1 cellular context compared by ENCODE assay signal in the genomic region with DNA sequence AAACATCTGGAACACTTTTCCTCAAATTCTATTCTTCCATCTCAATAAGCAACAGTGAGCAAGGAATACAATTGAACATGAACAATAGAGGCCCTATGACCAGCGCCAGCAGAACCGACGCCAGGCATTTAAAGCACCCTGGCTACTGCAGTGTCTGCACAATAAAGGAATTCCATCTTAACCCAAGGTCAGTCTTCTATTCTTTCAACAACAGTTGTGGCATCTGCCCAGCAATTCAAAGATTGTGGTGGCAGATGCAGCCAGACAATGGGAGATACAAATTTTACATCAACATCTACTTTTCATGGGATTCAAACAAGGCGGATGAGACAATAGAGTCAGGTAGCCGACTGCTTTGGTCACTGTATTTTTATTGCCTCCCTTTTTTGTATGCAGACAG.
TF ChIP-seq lines count a peak whose summit lies in the region.

No MANE protein-coding gene starts in this region.

TF ChIP-seq in GM23338, 12 proteins besides CTCF, POLR2A, EP300 and RAD21 (continued from another document):
- TF ChIP-seq, protein P1, sequence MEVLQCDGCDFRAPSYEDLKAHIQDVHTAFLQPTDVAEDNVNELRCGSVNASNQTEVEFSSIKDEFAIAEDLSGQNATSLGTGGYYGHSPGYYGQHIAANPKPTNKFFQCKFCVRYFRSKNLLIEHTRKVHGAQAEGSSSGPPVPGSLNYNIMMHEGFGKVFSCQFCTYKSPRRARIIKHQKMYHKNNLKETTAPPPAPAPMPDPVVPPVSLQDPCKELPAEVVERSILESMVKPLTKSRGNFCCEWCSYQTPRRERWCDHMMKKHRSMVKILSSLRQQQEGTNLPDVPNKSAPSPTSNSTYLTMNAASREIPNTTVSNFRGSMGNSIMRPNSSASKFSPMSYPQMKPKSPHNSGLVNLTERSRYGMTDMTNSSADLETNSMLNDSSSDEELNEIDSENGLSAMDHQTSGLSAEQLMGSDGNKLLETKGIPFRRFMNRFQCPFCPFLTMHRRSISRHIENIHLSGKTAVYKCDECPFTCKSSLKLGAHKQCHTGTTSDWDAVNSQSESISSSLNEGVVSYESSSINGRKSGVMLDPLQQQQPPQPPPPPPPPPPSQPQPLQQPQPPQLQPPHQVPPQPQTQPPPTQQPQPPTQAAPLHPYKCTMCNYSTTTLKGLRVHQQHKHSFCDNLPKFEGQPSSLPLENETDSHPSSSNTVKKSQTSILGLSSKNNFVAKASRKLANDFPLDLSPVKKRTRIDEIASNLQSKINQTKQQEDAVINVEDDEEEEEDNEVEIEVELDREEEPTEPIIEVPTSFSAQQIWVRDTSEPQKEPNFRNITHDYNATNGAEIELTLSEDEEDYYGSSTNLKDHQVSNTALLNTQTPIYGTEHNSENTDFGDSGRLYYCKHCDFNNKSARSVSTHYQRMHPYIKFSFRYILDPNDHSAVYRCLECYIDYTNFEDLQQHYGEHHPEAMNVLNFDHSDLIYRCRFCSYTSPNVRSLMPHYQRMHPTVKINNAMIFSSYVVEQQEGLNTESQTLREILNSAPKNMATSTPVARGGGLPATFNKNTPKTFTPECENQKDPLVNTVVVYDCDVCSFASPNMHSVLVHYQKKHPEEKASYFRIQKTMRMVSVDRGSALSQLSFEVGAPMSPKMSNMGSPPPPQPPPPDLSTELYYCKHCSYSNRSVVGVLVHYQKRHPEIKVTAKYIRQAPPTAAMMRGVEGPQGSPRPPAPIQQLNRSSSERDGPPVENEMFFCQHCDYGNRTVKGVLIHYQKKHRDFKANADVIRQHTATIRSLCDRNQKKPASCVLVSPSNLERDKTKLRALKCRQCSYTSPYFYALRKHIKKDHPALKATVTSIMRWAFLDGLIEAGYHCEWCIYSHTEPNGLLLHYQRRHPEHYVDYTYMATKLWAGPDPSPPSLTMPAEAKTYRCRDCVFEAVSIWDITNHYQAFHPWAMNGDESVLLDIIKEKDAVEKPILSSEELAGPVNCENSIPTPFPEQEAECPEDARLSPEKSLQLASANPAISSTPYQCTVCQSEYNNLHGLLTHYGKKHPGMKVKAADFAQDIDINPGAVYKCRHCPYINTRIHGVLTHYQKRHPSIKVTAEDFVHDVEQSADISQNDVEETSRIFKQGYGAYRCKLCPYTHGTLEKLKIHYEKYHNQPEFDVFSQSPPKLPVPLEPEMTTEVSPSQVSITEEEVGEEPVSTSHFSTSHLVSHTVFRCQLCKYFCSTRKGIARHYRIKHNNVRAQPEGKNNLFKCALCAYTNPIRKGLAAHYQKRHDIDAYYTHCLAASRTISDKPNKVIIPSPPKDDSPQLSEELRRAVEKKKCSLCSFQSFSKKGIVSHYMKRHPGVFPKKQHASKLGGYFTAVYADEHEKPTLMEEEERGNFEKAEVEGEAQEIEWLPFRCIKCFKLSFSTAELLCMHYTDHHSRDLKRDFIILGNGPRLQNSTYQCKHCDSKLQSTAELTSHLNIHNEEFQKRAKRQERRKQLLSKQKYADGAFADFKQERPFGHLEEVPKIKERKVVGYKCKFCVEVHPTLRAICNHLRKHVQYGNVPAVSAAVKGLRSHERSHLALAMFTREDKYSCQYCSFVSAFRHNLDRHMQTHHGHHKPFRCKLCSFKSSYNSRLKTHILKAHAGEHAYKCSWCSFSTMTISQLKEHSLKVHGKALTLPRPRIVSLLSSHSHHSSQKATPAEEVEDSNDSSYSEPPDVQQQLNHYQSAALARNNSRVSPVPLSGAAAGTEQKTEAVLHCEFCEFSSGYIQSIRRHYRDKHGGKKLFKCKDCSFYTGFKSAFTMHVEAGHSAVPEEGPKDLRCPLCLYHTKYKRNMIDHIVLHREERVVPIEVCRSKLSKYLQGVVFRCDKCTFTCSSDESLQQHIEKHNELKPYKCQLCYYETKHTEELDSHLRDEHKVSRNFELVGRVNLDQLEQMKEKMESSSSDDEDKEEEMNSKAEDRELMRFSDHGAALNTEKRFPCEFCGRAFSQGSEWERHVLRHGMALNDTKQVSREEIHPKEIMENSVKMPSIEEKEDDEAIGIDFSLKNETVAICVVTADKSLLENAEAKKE (CRISPR knock-in tag; IDR thresholded peaks at IDR 0.05): no peak
- TF ChIP-seq, protein P2, sequence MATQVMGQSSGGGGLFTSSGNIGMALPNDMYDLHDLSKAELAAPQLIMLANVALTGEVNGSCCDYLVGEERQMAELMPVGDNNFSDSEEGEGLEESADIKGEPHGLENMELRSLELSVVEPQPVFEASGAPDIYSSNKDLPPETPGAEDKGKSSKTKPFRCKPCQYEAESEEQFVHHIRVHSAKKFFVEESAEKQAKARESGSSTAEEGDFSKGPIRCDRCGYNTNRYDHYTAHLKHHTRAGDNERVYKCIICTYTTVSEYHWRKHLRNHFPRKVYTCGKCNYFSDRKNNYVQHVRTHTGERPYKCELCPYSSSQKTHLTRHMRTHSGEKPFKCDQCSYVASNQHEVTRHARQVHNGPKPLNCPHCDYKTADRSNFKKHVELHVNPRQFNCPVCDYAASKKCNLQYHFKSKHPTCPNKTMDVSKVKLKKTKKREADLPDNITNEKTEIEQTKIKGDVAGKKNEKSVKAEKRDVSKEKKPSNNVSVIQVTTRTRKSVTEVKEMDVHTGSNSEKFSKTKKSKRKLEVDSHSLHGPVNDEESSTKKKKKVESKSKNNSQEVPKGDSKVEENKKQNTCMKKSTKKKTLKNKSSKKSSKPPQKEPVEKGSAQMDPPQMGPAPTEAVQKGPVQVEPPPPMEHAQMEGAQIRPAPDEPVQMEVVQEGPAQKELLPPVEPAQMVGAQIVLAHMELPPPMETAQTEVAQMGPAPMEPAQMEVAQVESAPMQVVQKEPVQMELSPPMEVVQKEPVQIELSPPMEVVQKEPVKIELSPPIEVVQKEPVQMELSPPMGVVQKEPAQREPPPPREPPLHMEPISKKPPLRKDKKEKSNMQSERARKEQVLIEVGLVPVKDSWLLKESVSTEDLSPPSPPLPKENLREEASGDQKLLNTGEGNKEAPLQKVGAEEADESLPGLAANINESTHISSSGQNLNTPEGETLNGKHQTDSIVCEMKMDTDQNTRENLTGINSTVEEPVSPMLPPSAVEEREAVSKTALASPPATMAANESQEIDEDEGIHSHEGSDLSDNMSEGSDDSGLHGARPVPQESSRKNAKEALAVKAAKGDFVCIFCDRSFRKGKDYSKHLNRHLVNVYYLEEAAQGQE (IDR thresholded peaks at IDR 0.05; ENCODE audit: unreplicated experiment): no peak
- no peak for TF ChIP-seq EZH2phosphoT487 (IDR thresholded peaks at IDR 0.05; ENCODE audit: unreplicated experiment)
- no peak for TF ChIP-seq POLR2AphosphoS5 (IDR thresholded peaks at IDR 0.05; ENCODE audit: low read depth)
- TF ChIP-seq ZNF331 (CRISPR knock-in tag; IDR thresholded peaks at IDR 0.05; ENCODE audit: low read depth): no peak
- TF ChIP-seq JUNB (IDR thresholded peaks at IDR 0.05; ENCODE audit: unreplicated experiment): no peak
- no peak for TF ChIP-seq STAT1 (IDR thresholded peaks at IDR 0.05; ENCODE audit: unreplicated experiment)
TF ChIP-seq in GM23338: peak in this region for 0.
